Comparison of ENCODE assay signal across 8 cellular contexts in genomic region chr2:217943379-217944321, GRCh38. TPM values are rescaled to one million over a fixed set of nuclear protein-coding genes. Genes with fewer than 3 reads are reported as not detected.
A peak's percentile ranks its signal among the peaks of the same experiment; 100 is the strongest.
DNase-seq lines count a peak whose midpoint lies in the region; ATAC-seq, FAIRE-seq and TF ChIP-seq lines count a peak whose summit lies in the region.

No MANE protein-coding gene starts in this region.

- no peak for DNase-seq in stimulated activated naive CD8-positive, alpha-beta T cell treated with anti-CD3 and anti-CD28 coated beads, Interleukin-15, amount 100 ng/mL, for 72 hours
- DNase-seq in stimulated activated naive CD8-positive, alpha-beta T cell treated with anti-CD3 and anti-CD28 coated beads, Interleukin-15, Interleukin-2, amounts not matched to agents 100 U/mL and 50 U/mL, for 24 hours = no peak
- peak; percentile 63 for DNase-seq in RCC 7860 (ENCODE audit: low spot score)
- peak; percentile 72 for DNase-seq in epidermal melanocyte (ENCODE audit: insufficient read length, low spot score)
- DNase-seq in midbrain (lab: John Stamatoyannopoulos, UW) = peak; percentile 90
- DNase-seq in upper lobe of left lung = peak; percentile 92 to 94
- DNase-seq in NCI-H446 treated with DMSO at 0.1 percent for 48 hours (lab: John Stamatoyannopoulos, UW) = no peak
- no peak for DNase-seq in stimulated activated CD4-positive, alpha-beta T cell treated with anti-CD3 and anti-CD28 coated beads, Interleukin-4, amount 100 ng/mL, for 24 hours

- FAIRE-seq in RCC 7860 (lab: Jason Lieb, UNC) = peak; percentile 74

- peak; percentile 29 for ATAC-seq in stimulated activated naive CD8-positive, alpha-beta T cell treated with anti-CD3 and anti-CD28 coated beads, Interleukin-15, amount 100 ng/mL, for 72 hours
- no peak for ATAC-seq in stimulated activated naive CD8-positive, alpha-beta T cell treated with anti-CD3 and anti-CD28 coated beads, Interleukin-15, Interleukin-2, amounts not matched to agents 100 U/mL and 50 U/mL, for 24 hours
- ATAC-seq in upper lobe of left lung (ENCODE audit: low FRiP score in 2 of 2) = peak; percentile 87 to 92

- no peaks in the 10 kb centered on the region for H3K4me1 Mint-ChIP-seq in stimulated activated naive CD8-positive, alpha-beta T cell treated with anti-CD3 and anti-CD28 coated beads, Interleukin-15, amount 100 ng/mL, for 72 hours

- peak in 3 of 4 donors; percentile 91 to 97 (median 92) for TF ChIP-seq POLR2A in upper lobe of left lung (IDR thresholded peaks at IDR 0.05)

- H3K27me3 Mint-ChIP-seq in stimulated activated naive CD8-positive, alpha-beta T cell treated with anti-CD3 and anti-CD28 coated beads, Interleukin-15, amount 100 ng/mL, for 72 hours = peaks cover 52% of the 10 kb centered on the region

- peak in 5 of 6 experiments; percentile 23 to 67 (median 39) for TF ChIP-seq CTCF in upper lobe of left lung (IDR thresholded peaks at IDR 0.05)

- no peak overlapping the region for H3K27ac Mint-ChIP-seq in stimulated activated naive CD8-positive, alpha-beta T cell treated with anti-CD3 and anti-CD28 coated beads, Interleukin-15, amount 100 ng/mL, for 72 hours

- H3K4me3 Mint-ChIP-seq in stimulated activated naive CD8-positive, alpha-beta T cell treated with anti-CD3 and anti-CD28 coated beads, Interleukin-15, amount 100 ng/mL, for 72 hours = no peak overlapping the region

- H3K36me3 ChIP-seq in upper lobe of left lung = peaks cover 0 to 5% (median 0%) of the 10 kb centered on the region in 4 donors

- H3K27ac ChIP-seq in upper lobe of left lung = peak overlapping the region; percentile 86 to 99 (median 92)

- 1 to 11% methylated on average over 8 to 10 of the region's 16 CpGs for WGBS in upper lobe of left lung, 2 donors

- no peaks in the 10 kb centered on the region for H3K9me3 ChIP-seq in upper lobe of left lung

- no peaks in the 10 kb centered on the region for H3K27me3 ChIP-seq in upper lobe of left lung

- peaks cover 31 to 60% (median 41%) of the 10 kb centered on the region in 4 donors for H3K4me1 ChIP-seq in upper lobe of left lung

- H3K4me3 ChIP-seq in upper lobe of left lung = peak overlapping the region; percentile 61 to 89 (median 68)

- TF ChIP-seq EP300 in upper lobe of left lung (IDR thresholded peaks at IDR 0.05) = peak in 1 of 4 donors; percentile 42

- H3K9me3 Mint-ChIP-seq in stimulated activated naive CD8-positive, alpha-beta T cell treated with anti-CD3 and anti-CD28 coated beads, Interleukin-15, amount 100 ng/mL, for 72 hours = no peaks in the 10 kb centered on the region

RNA-seq across cellular contexts. Expression of gene TNS1, which starts 59.1 kb away (rescaled TPM):
- total RNA-seq in upper lobe of left lung = 1,000 to 10,000 TPM in 1 of 6 donors, 100 to 1,000 TPM in 5; 325 to 1,095 (median 550) TPM

Comparison
In these comparisons a context has a peak if more than half of its experiments do, and no peak if none do; other contexts are left out.
1. DNase-seq: peak in RCC 7860 (single experiment), epidermal melanocyte (single experiment), midbrain (single experiment) and upper lobe of left lung (2 of 2); none in stimulated activated naive CD8-positive, alpha-beta T cell treated with anti-CD3 and anti-CD28 coated beads, Interleukin-15, amount 100 ng/mL, for 72 hours (0 of 2), stimulated activated naive CD8-positive, alpha-beta T cell treated with anti-CD3 and anti-CD28 coated beads, Interleukin-15, Interleukin-2, amounts not matched to agents 100 U/mL and 50 U/mL, for 24 hours (single experiment), NCI-H446 treated with DMSO at 0.1 percent for 48 hours (single experiment) and stimulated activated CD4-positive, alpha-beta T cell treated with anti-CD3 and anti-CD28 coated beads, Interleukin-4, amount 100 ng/mL, for 24 hours (single experiment).